Comparison of ENCODE assay signal across 9 cellular contexts in genomic region chr9:6605202-6605601, GRCh38. TPM values are rescaled to one million over a fixed set of nuclear protein-coding genes. Genes with fewer than 3 reads are reported as not detected.
DNase-seq lines count a peak whose midpoint lies in the region; ATAC-seq and TF ChIP-seq lines count a peak whose summit lies in the region.
"Had no signal": no experiment of that assay in that cellular context is flagged by ENCODE, and none has a peak within 500 bp of the region (broad histone marks: within the 10 kb centered on the region; RNA-seq: fewer than 3 reads in every experiment).

No MANE protein-coding gene starts in this region.

- H3K9me3 Mint-ChIP-seq in stimulated activated naive CD8-positive, alpha-beta T cell treated with anti-CD3 and anti-CD28 coated beads, Interleukin-15, Interleukin-2, amounts not matched to agents 100 ng/mL and 50 ng/mL, for 24 hours, result no peaks in the 10 kb centered on the region

- H3K9me3 ChIP-seq in psoas muscle (no peaks in the 10 kb centered on the region), aorta (ENCODE audit: control insufficient read depth, low read length) (no peaks in the 10 kb centered on the region)

- H3K36me3 ChIP-seq in psoas muscle (ENCODE audit: insufficient read depth in 1 of 2, low read depth in 1 of 2) (no peaks in the 10 kb centered on the region), aorta (ENCODE audit: control insufficient read depth in 1 of 2, insufficient read depth in 2 of 2, low read length in 1 of 2) (no peaks in the 10 kb centered on the region)

- H3K27ac ChIP-seq in psoas muscle (no peak overlapping the region), aorta (ENCODE audit: low read depth in 1 of 2, low read length in 2 of 2) (no peak overlapping the region), substantia nigra (ENCODE audit: low read depth, low read length, poor library complexity, severe bottlenecking) (no peak overlapping the region)

- intact Hi-C loops in psoas muscle (cut with DNase I), result no loop called here
- intact Hi-C loops in aorta (cut with DNase I), result no loop called here

- WGBS in psoas muscle, 3 donors, result 82 to 87% (median 87%) methylated on average over 5 of the region's 5 CpGs
- 76 to 80% methylated on average over 5 of the region's 5 CpGs for WGBS in aorta, 2 donors

- no peaks in the 10 kb centered on the region for H3K4me1 ChIP-seq in psoas muscle
- no peaks in the 10 kb centered on the region for H3K4me1 ChIP-seq in aorta (ENCODE audit: control insufficient read depth in 1 of 2, insufficient read depth in 2 of 2, low read length in 2 of 2)

- no peaks in the 10 kb centered on the region for H3K4me1 Mint-ChIP-seq in stimulated activated naive CD8-positive, alpha-beta T cell treated with anti-CD3 and anti-CD28 coated beads, Interleukin-15, Interleukin-2, amounts not matched to agents 100 ng/mL and 50 ng/mL, for 24 hours (ENCODE audit: low read depth)

- ATAC-seq in GM21737 (IDR thresholded peaks at IDR 0.05; ENCODE audit: unreplicated experiment) (peak; percentile 89), HG03457 (IDR thresholded peaks at IDR 0.05; ENCODE audit: unreplicated experiment) (peak; percentile 87), psoas muscle (no peak), aorta (ENCODE audit: low FRiP score) (no peak)

- DNase-seq in stimulated activated naive CD4-positive, alpha-beta T cell treated with Interleukin-2 at 50 U/mL for 16 hours (lab: John Stamatoyannopoulos, UW), result peak; percentile 0
- no peak for DNase-seq in stimulated activated naive CD4-positive, alpha-beta T cell (lab: John Stamatoyannopoulos, UW)
- DNase-seq in psoas muscle, result no peak
- no peak for DNase-seq in aorta
- no peak for DNase-seq in substantia nigra (lab: John Stamatoyannopoulos, UW)
- DNase-seq: KG1 had no signal

- no peak overlapping the region for H3K27ac Mint-ChIP-seq in stimulated activated naive CD8-positive, alpha-beta T cell treated with anti-CD3 and anti-CD28 coated beads, Interleukin-15, Interleukin-2, amounts not matched to agents 100 ng/mL and 50 ng/mL, for 24 hours

- H3K4me3 Mint-ChIP-seq in stimulated activated naive CD8-positive, alpha-beta T cell treated with anti-CD3 and anti-CD28 coated beads, Interleukin-15, Interleukin-2, amounts not matched to agents 100 ng/mL and 50 ng/mL, for 24 hours, result peak overlapping the region; percentile 40

- no peak for TF ChIP-seq CTCF in psoas muscle (IDR thresholded peaks at IDR 0.05)

- no peaks in the 10 kb centered on the region for H3K27me3 Mint-ChIP-seq in stimulated activated naive CD8-positive, alpha-beta T cell treated with anti-CD3 and anti-CD28 coated beads, Interleukin-15, Interleukin-2, amounts not matched to agents 100 ng/mL and 50 ng/mL, for 24 hours

- no peaks in the 10 kb centered on the region for H3K36me3 Mint-ChIP-seq in stimulated activated naive CD8-positive, alpha-beta T cell treated with anti-CD3 and anti-CD28 coated beads, Interleukin-15, Interleukin-2, amounts not matched to agents 100 ng/mL and 50 ng/mL, for 24 hours (ENCODE audit: low read depth)

- H3K27me3 ChIP-seq in psoas muscle (ENCODE audit: insufficient read depth in 3 of 3, low read length in 2 of 3) (no peaks in the 10 kb centered on the region), aorta (ENCODE audit: control insufficient read depth in 1 of 2, insufficient read depth in 2 of 2, low read length in 1 of 2) (no peaks in the 10 kb centered on the region)

- H3K4me3 ChIP-seq in psoas muscle (no peak overlapping the region), aorta (ENCODE audit: low read length in 2 of 2) (no peak overlapping the region)

RNA-seq across cellular contexts. Expression of gene GLDC, which starts 40.3 kb away (rescaled TPM):
- total RNA-seq in psoas muscle (1 to 10 TPM in 2 of 4 donors, under 1 TPM in 2; 0.30 to 2.3 (median 0.89) TPM), aorta (1 to 10 TPM in 1 of 2 donors, under 1 TPM in 1; 0.63 to 1.4 TPM)
- polyA plus RNA-seq in psoas muscle (1 to 10 TPM in 2 of 3 donors, under 1 TPM in 1; 0.85 to 1.4 (median 1.4) TPM), aorta (under 1 TPM; 0.26 to 0.50 TPM)

Comparison
In these comparisons a context has a peak if more than half of its experiments do, and no peak if none do; other contexts are left out.
1. ATAC-seq: peak in GM21737 (single experiment) and HG03457 (single experiment); none in psoas muscle (0 of 4) and aorta (single experiment).